Comparison of ENCODE assay signal across 21 cellular contexts in the genomic region with DNA sequence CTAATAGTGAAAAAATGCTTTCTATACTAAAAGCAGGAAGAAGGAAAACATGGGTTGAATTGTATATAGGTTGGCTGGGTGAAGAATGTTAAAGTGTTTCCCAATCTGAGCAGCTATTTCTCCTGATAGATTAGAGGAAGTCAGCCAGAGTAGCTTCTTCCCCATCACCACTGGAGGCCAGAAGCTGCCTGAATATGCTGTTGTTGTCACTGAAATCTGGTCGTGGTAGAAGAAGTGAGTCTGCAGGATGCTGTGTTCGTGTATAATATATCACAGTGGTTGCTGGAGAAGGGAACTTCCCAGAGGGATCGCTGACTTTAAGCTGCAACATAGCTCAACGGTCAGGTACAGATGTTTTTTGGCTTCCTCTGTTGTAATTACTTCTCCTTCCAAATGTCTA.
DNase-seq lines count a peak whose midpoint lies in the region; ATAC-seq lines count a peak whose summit lies in the region.
"Had no signal": no experiment of that assay in that cellular context is flagged by ENCODE, and none has a peak within 500 bp of the region (broad histone marks: within the 10 kb centered on the region; RNA-seq: fewer than 3 reads in every experiment).

No MANE protein-coding gene starts in this region.

- H3K9me3 ChIP-seq in GM23248 (ENCODE audit: low read depth): no peaks in the 10 kb centered on the region
- H3K9me3 ChIP-seq: adrenal gland, ovary, tibial artery had no signal

- whole genome bisulfite sequencing in GM23248 (ENCODE audit: low coverage in 1 of 2, low lambda C conversion rate in 2 of 2, missing lambda C conversion rate in 2 of 2), 2 experiments: 4% methylated on average over 4 of the region's 4 CpGs

- no peak overlapping the region for H3K4me3 ChIP-seq in GM23248
- H3K4me3 ChIP-seq: adrenal gland, left ventricle myocardium inferior, ovary, PC-9, smooth muscle cell, tibial artery had no signal

- DNase-seq in ELR (ENCODE audit: low read depth) (peak; percentile 18), GM23248 (peak; percentile 6), OCI-M1 (lab: John Stamatoyannopoulos, UW) (peak; percentile 37), iPS-NIHi7 (ENCODE audit: extremely low spot score) (peak; percentile 11), Right ventricle myocardium superior (no peak), NCI-H510A (lab: John Stamatoyannopoulos, UW) (no peak)
- no peak for DNase-seq in activated CD4-positive, alpha-beta T cell treated with anti-CD3 and anti-CD28 coated beads, Interleukin-2, amount 50 U/mL, for 1 hour
- DNase-seq: activated B cell treated with CpG ODN at 0.5 μM for 24 hours; adrenal gland; central memory CD4-positive, alpha-beta T cell; GDM1; hypothalamus; left ventricle myocardium inferior; NCI-H1105; NCI-H2227 treated with DMSO at 0.1 percent for 48 hours; ovary; PC-9; T-helper 1 cell; tibial artery had no signal

- H3K27me3 ChIP-seq in GM23248 (replicated peaks; ENCODE audit: insufficient read depth): no peaks in the 10 kb centered on the region
- H3K27me3 ChIP-seq: adrenal gland, ovary, tibial artery had no signal

- no peaks in the 10 kb centered on the region for H3K79me2 ChIP-seq in GM23248 (ENCODE audit: insufficient read depth)

- no peaks in the 10 kb centered on the region for H3K4me1 ChIP-seq in GM23248 (ENCODE audit: insufficient read depth)
- H3K4me1 ChIP-seq: adrenal gland, left ventricle myocardium inferior, tibial artery had no signal

- H3K27ac ChIP-seq in GM23248: no peak overlapping the region
- H3K27ac ChIP-seq: adrenal gland, left ventricle myocardium inferior, ovary, PC-9, tibial artery had no signal

- no peaks in the 10 kb centered on the region for H3K36me3 ChIP-seq in GM23248 (ENCODE audit: low read depth)
- H3K36me3 ChIP-seq: adrenal gland, left ventricle myocardium inferior, ovary, tibial artery had no signal

- no peak overlapping the region for H3K4me2 ChIP-seq in GM23248 (ENCODE audit: unreplicated experiment)
- H3K4me2 ChIP-seq: PC-9, smooth muscle cell had no signal

- no peak overlapping the region for H2AFZ ChIP-seq in GM23248
- H2AFZ ChIP-seq: PC-9 had no signal

- H3K9me2 ChIP-seq in GM23248 (ENCODE audit: insufficient read depth): no peaks in the 10 kb centered on the region

- no peaks in the 10 kb centered on the region for H4K20me1 ChIP-seq in GM23248 (ENCODE audit: insufficient read depth)

- ATAC-seq in Right ventricle myocardium superior (ENCODE audit: poor library complexity): no peak
- no peak for ATAC-seq in HG03521 (IDR thresholded peaks at IDR 0.05; ENCODE audit: unreplicated experiment)

- H3F3A ChIP-seq in GM23248 (ENCODE audit: insufficient read depth): no peaks in the 10 kb centered on the region

- in situ Hi-C loops in GM23248 (cut with MboI): no loop called here

- intact Hi-C loops in Right ventricle myocardium superior (cut with DNase I): no loop called here

- no peak overlapping the region for H3K9ac ChIP-seq in GM23248

Comparison
In these comparisons a context has a peak if more than half of its experiments do, and no peak if none do; other contexts are left out.
1. DNase-seq: peak in ELR (single experiment), GM23248 (single experiment), OCI-M1 (single experiment) and iPS-NIHi7 (single experiment); none in Right ventricle myocardium superior (single experiment), activated CD4-positive, alpha-beta T cell treated with anti-CD3 and anti-CD28 coated beads, Interleukin-2, amount 50 U/mL, for 1 hour (single experiment) and NCI-H510A (single experiment).